Comparison of ENCODE assay signal across 8 cellular contexts in genomic region chr9:33473216-33473615, GRCh38. TPM values are rescaled to one million over a fixed set of nuclear protein-coding genes. Genes with fewer than 3 reads are reported as not detected.
A peak's percentile ranks its signal among the peaks of the same experiment; 100 is the strongest.
DNase-seq lines count a peak whose midpoint lies in the region; ATAC-seq, FAIRE-seq and TF ChIP-seq lines count a peak whose summit lies in the region.

No MANE protein-coding gene starts in this region.

- peak overlapping the region; percentile 53 for H3K27ac ChIP-seq in cardiac muscle cell
- H3K27ac ChIP-seq in mammary epithelial cell (ENCODE audit: insufficient read depth, low read depth, low read length) = peak overlapping the region; percentile 58
- H3K27ac ChIP-seq in mesodermal cell (ENCODE audit: low read depth, low read length, severe bottlenecking) = peak overlapping the region; percentile 67

- H2AFZ ChIP-seq in mammary epithelial cell (ENCODE audit: low read depth, low read length) = peak overlapping the region; percentile 78

- no peak for ATAC-seq in Right ventricle myocardium inferior
- ATAC-seq in HG03280 (IDR thresholded peaks at IDR 0.05; ENCODE audit: unreplicated experiment) = no peak

- H3K36me3 ChIP-seq in cardiac muscle cell (peaks cover 17% of the 10 kb centered on the region), mammary epithelial cell (ENCODE audit: insufficient read depth, low read length) (peaks cover 23% of the 10 kb centered on the region), mesodermal cell (ENCODE audit: control insufficient read depth, insufficient read depth, low read length) (peaks cover 46% of the 10 kb centered on the region)

- H3K9me3 ChIP-seq in cardiac muscle cell (ENCODE audit: low read depth) = no peaks in the 10 kb centered on the region
- no peaks in the 10 kb centered on the region for H3K9me3 ChIP-seq in mammary epithelial cell (replicated peaks; ENCODE audit: insufficient read depth, low read length)
- H3K9me3 ChIP-seq in mesodermal cell (ENCODE audit: control insufficient read depth, low read length) = no peaks in the 10 kb centered on the region

- TF ChIP-seq CTCF in cardiac muscle cell (IDR thresholded peaks at IDR 0.05; ENCODE audit: low read depth, low read length) (no peak), mammary epithelial cell (conservative IDR thresholded peaks at IDR 0.05 in 1 of 2, IDR thresholded peaks at IDR 0.05 in 1 of 2; ENCODE audit: extremely low read depth in 1 of 2, insufficient read depth in 1 of 2, low read depth in 1 of 2, low read length in 2 of 2) (no peak)

- intact Hi-C loops in Right ventricle myocardium inferior (cut with DNase I) = loop anchor here (5.0 kb wide), 2 partner anchors 181 to 921 kb away; partner anchors contain the start of genes NFX1, SMIM27 and TOPORS
- intact Hi-C loops in mammary epithelial cell (cut with micrococcal nuclease) = loop anchor here (1.0 to 10.0 kb wide), 3 partner anchors 44 to 852 kb away; partner anchors contain the start of genes KIF24 and NUDT2

- no peak for FAIRE-seq in urothelium cell line (lab: Jason Lieb, UNC)

- TSS peak; percentile 75 for BruUV-seq in mammary epithelial cell (replicated peaks; lab: Mats Ljungman, UMichigan)

- dilution Hi-C loops in mammary epithelial cell (cut with HindIII; ENCODE audit: low sequenced_read_pairs) = no loop called here

- WGBS in mammary epithelial cell (ENCODE audit: low coverage, missing lambda C conversion rate) = 1% methylated on average over 12 of the region's 14 CpGs
- 1 to 4% methylated on average over 13 to 14 of the region's 14 CpGs for WGBS in mesodermal cell (ENCODE audit: insufficient coverage in 2 of 2), 2 experiments

- no peaks in the 10 kb centered on the region for H3K27me3 ChIP-seq in cardiac muscle cell
- H3K27me3 ChIP-seq in mammary epithelial cell (ENCODE audit: insufficient read depth, low read length) = no peaks in the 10 kb centered on the region

- CTCF ChIA-PET in mammary epithelial cell (lab: Charles Lee; ENCODE audit: low non-redundant PET) = interaction anchor here (1.1 to 1.2 kb wide), 2 partner anchors 20 to 151 kb away, joined by 5 to 6 read pairs; no protein-coding TSS in a partner anchor

- DNase-seq in cardiac muscle cell (ENCODE audit: low read depth in 1 of 2, low spot score in 1 of 2) (no peak), Right ventricle myocardium inferior (ENCODE audit: missing footprints) (no peak), mammary epithelial cell (no peak), cerebellum (ENCODE audit: low spot score) (no peak), urothelium cell line (ENCODE audit: low spot score) (no peak)
- DNase-seq in stimulated activated CD4-positive, alpha-beta T cell treated with anti-CD3 and anti-CD28 coated beads, Interleukin-4, amount 100 ng/mL, for 4 hours = no peak

- H3K4me1 ChIP-seq in cardiac muscle cell (ENCODE audit: low read depth) (peaks cover 3% of the 10 kb centered on the region), mammary epithelial cell (ENCODE audit: insufficient read depth, low read length) (peaks cover 17% of the 10 kb centered on the region), mesodermal cell (ENCODE audit: control insufficient read depth, insufficient read depth, low read length, poor library complexity, severe bottlenecking) (peaks cover 16% of the 10 kb centered on the region)

- H3K79me2 ChIP-seq in mammary epithelial cell (ENCODE audit: insufficient read depth, low read length) = peaks cover 36% of the 10 kb centered on the region

- peak overlapping the region; percentile 87 for H3K4me2 ChIP-seq in mammary epithelial cell (ENCODE audit: insufficient read depth, low read depth, low read length)

- H3K4me3 ChIP-seq in cardiac muscle cell (peak overlapping the region; percentile 81), mammary epithelial cell (replicated peaks in 1 of 3; ENCODE audit: insufficient read depth in 1 of 3, low read depth in 2 of 3, low read length in 3 of 3) (peak overlapping the region; percentile 80 to 93 (median 85)), mesodermal cell (ENCODE audit: extremely low read depth, insufficient read depth, low read length, poor library complexity, severe bottlenecking) (peak overlapping the region; percentile 89)

- peak overlapping the region; percentile 79 for H3K9ac ChIP-seq in mammary epithelial cell (ENCODE audit: insufficient read depth, low read length)

- H4K20me1 ChIP-seq in mammary epithelial cell (ENCODE audit: insufficient read depth, low read length) = no peaks in the 10 kb centered on the region

- in situ Hi-C loops in mammary epithelial cell (cut with MboI; ENCODE audit: low sequenced_read_pairs in 2 of 2) = loop anchor here (25.0 kb wide), 2 partner anchors 186 to 236 kb away; partner anchors contain the start of genes NFX1 (in 1 of the 2) and SPINK4 (in 1 of the 2)

RNA-seq across cellular contexts. Expression of gene NOL6, which starts 0.5 kb away (rescaled TPM):
- total RNA-seq in cardiac muscle cell = 17.2 and 20.6 TPM in 2 replicates
- polyA plus RNA-seq in cardiac muscle cell = 9.0 and 18.6 TPM in 2 replicates
- 13.0 TPM for total RNA-seq in Right ventricle myocardium inferior
- 10 to 100 TPM; 34.2 to 59.0 TPM for total RNA-seq in mammary epithelial cell
- polyA plus RNA-seq in mammary epithelial cell = 51.8 TPM
- polyA minus RNA-seq in mammary epithelial cell = 107 TPM
- 21.3 TPM for polyA plus RNA-seq in mesodermal cell (2013, experiment 1 of 2)
- 18.7 TPM for polyA plus RNA-seq in mesodermal cell (2013, experiment 2 of 2)
- total RNA-seq in cerebellum = 12.2 TPM

RNA-seq across cellular contexts. Expression of gene AQP3, which starts 25.8 kb away (rescaled TPM):
- 6.8 and 6.9 TPM in 2 replicates for total RNA-seq in cardiac muscle cell
- 7.2 and 9.0 TPM in 2 replicates for polyA plus RNA-seq in cardiac muscle cell
- total RNA-seq in Right ventricle myocardium inferior = 16.3 TPM
- total RNA-seq in mammary epithelial cell = 10 to 100 TPM; 11.0 to 20.0 TPM
- polyA plus RNA-seq in mammary epithelial cell = 38.7 TPM
- 50.9 TPM for polyA minus RNA-seq in mammary epithelial cell
- 3.1 TPM for polyA plus RNA-seq in mesodermal cell (2013, experiment 1 of 2)
- 1.8 TPM for polyA plus RNA-seq in mesodermal cell (2013, experiment 2 of 2)
- total RNA-seq in cerebellum = 1.1 TPM

RNA-seq across cellular contexts. Expression of gene ANKRD18B, which starts 50.8 kb away (rescaled TPM):
- total RNA-seq in cardiac muscle cell (0.80 TPM in 1 of 2 replicates, not detected in the other), Right ventricle myocardium inferior (not detected), mammary epithelial cell (1 to 10 TPM; 3.0 to 7.2 TPM), cerebellum (3.4 TPM)
- polyA plus RNA-seq in cardiac muscle cell (1.8 and 2.4 TPM in 2 replicates), mammary epithelial cell (0.67 TPM)
- polyA minus RNA-seq in mammary epithelial cell = not detected
- polyA plus RNA-seq in mesodermal cell (2013, experiment 1 of 2) = 7.5 TPM
- 9.5 TPM for polyA plus RNA-seq in mesodermal cell (2013, experiment 2 of 2)
